Comparison of ENCODE assay signal across 15 cellular contexts in the genomic region with DNA sequence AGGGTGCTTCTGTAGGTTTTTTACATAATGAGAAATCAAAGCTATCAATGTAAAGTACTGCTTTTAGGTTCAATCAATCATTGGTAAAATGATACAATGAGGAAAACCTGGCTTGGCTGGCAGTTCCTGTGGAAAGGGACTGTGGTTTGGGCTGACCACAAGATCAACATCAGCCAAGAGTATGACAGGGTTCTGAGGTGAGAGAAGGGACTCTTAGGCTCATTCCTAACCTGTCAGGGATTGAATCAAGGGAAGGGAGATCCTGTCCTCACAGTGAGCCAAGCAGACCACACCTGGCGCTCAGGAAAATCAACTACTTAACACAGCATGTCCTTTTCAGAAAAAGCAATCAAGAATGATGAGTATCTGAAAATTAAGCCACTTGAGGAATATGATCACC.
A peak's percentile ranks its signal among the peaks of the same experiment; 100 is the strongest.
DNase-seq lines count a peak whose midpoint lies in the region; ATAC-seq and TF ChIP-seq lines count a peak whose summit lies in the region.
"Had no signal": no experiment of that assay in that cellular context is flagged by ENCODE, and none has a peak within 500 bp of the region (broad histone marks: within the 10 kb centered on the region; RNA-seq: fewer than 3 reads in every experiment).

No MANE protein-coding gene starts in this region.

- H3K4me3 ChIP-seq in choroid plexus epithelial cell (ENCODE audit: low read depth, low read length), result no peak overlapping the region
- H3K4me3 ChIP-seq: A549, heart left ventricle, thoracic aorta had no signal

- no peak for ATAC-seq in GM18858 (IDR thresholded peaks at IDR 0.05; ENCODE audit: unreplicated experiment)
- ATAC-seq: A549, right cardiac atrium had no signal

- peak overlapping the region; percentile 46 for H3K27ac Mint-ChIP-seq in type B pancreatic cell

- no peaks in the 10 kb centered on the region for H3K36me3 Mint-ChIP-seq in type B pancreatic cell

- DNase-seq in NCI-H2227 (lab: John Stamatoyannopoulos, UW; ENCODE audit: unreplicated experiment), result peak; percentile 4
- DNase-seq in NCI-H2227 treated with DMSO at 0.1 percent for 48 hours (lab: John Stamatoyannopoulos, UW), result no peak
- peak; percentile 47 for DNase-seq in NCI-H2196 (lab: John Stamatoyannopoulos, UW; ENCODE audit: unreplicated experiment)
- peak; percentile 8 for DNase-seq in choroid plexus epithelial cell (ENCODE audit: low read depth)
- no peak for DNase-seq in type B pancreatic cell (ENCODE audit: extremely low spot score, unreplicated experiment)
- no peak for DNase-seq in NCI-H2171 (lab: John Stamatoyannopoulos, UW)
- DNase-seq in GM20000 (ENCODE audit: low spot score), result no peak
- DNase-seq: activated T-cell treated with anti-CD3 and anti-CD28 coated beads, Interleukin-2, amount 50 U/mL, for 1 hour; aorta; heart left ventricle; NCI-H1436; right cardiac atrium had no signal

- H3K4me1 Mint-ChIP-seq in type B pancreatic cell (ENCODE audit: unreplicated experiment), result peaks cover 29% of the 10 kb centered on the region

- peak overlapping the region; percentile 5 for H3K4me3 Mint-ChIP-seq in type B pancreatic cell

- no peaks in the 10 kb centered on the region for H3K9me3 Mint-ChIP-seq in type B pancreatic cell

- H3K27me3 Mint-ChIP-seq in type B pancreatic cell, result no peaks in the 10 kb centered on the region

- TF ChIP-seq CTCF in choroid plexus epithelial cell (conservative IDR thresholded peaks at IDR 0.05; ENCODE audit: low read depth, low read length), result no peak
- no peak for TF ChIP-seq CTCF in type B pancreatic cell (conservative IDR thresholded peaks at IDR 0.05)
- TF ChIP-seq CTCF in GM20000 (IDR thresholded peaks at IDR 0.05; ENCODE audit: extremely low read depth, missing control alignments), result no peak

Comparison
In these comparisons a context has a peak if more than half of its experiments do, and no peak if none do; other contexts are left out.
1. DNase-seq: peak in NCI-H2227 (single experiment), NCI-H2196 (single experiment) and choroid plexus epithelial cell (single experiment); none in NCI-H2227 treated with DMSO at 0.1 percent for 48 hours (single experiment), type B pancreatic cell (single experiment), NCI-H2171 (single experiment) and GM20000 (single experiment).